30 cellular contexts compared by ENCODE assay signal in the genomic region with DNA sequence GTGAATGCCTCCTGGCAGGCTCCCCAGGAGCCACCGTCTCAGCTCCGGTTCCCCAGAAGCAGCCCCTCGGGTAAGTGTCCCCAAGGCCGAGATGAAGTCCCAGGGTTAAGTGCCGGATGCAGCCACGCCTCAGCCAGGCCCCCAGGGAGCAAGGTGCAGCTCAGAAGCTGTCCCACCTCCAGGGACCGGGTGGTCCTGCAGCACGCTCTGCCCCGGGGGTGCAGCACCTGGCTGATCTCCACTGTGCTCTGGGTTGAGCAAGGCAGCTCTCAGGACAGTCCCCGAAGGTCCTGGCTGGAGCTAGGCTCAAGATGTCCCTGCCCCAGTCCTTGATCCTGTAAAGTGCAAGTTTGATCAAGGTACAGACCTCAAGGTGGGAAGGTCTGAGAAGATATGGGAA. TPM values are rescaled to one million over a fixed set of nuclear protein-coding genes. Genes with fewer than 3 reads are reported as not detected.
"Had no signal": no experiment of that assay in that cellular context is flagged by ENCODE, and none has a peak within 500 bp of the region (broad histone marks: within the 10 kb centered on the region; RNA-seq: fewer than 3 reads in every experiment).

No MANE protein-coding gene starts in this region.

- H3K79me2 ChIP-seq: hepatocyte had no signal

- H2AFZ ChIP-seq: hepatocyte had no signal

- H3K4me1 ChIP-seq: gastrocnemius medialis, heart left ventricle, left lung, lower lobe of right lung had no signal

- FAIRE-seq: colon, endometrium, islet of Langerhans, keratinocyte had no signal

- H3K4me3 ChIP-seq: coronary artery, dorsolateral prefrontal cortex, esophagus squamous epithelium, gastrocnemius medialis, heart left ventricle, hepatocyte, left lung, lower lobe of right lung, mucosa of descending colon had no signal

- H3K4me3 Mint-ChIP-seq: endodermal cell, mesothelial cell of epicardium, naive B cell had no signal

- DNase-seq: dermis blood vessel endothelial cell; dorsolateral prefrontal cortex; effector CD4-positive, alpha-beta T cell; effector memory CD4-positive, alpha-beta T cell; endodermal cell; erythroblast; esophagus squamous epithelium; foreskin fibroblast; foreskin melanocyte; gastrocnemius medialis; heart left ventricle; hypothalamus; left cardiac atrium; left lung; left ventricle myocardium superior; lower lobe of right lung; mesenchymal stem cell; mucosa of descending colon; naive B cell had no signal

- H3K9me3 Mint-ChIP-seq: endodermal cell, mesothelial cell of epicardium, naive B cell had no signal

- H3K4me2 ChIP-seq: hepatocyte had no signal

- H3K27ac Mint-ChIP-seq: endodermal cell, mesothelial cell of epicardium, naive B cell had no signal

- H3K27me3 ChIP-seq: hepatocyte had no signal

- H3K9me3 ChIP-seq: esophagus squamous epithelium, gastrocnemius medialis, heart left ventricle, left lung, lower lobe of right lung, mucosa of descending colon had no signal

- H3K27ac ChIP-seq: coronary artery, dorsolateral prefrontal cortex, epithelial cell of prostate, esophagus squamous epithelium, gastrocnemius medialis, heart left ventricle, hepatocyte, left lung, lower lobe of right lung had no signal

- ATAC-seq: esophagus mucosa, gastrocnemius medialis, heart left ventricle, left cardiac atrium, left lung, left ventricle myocardium superior, lower lobe of right lung, mucosa of descending colon had no signal

- H3K36me3 Mint-ChIP-seq: mesothelial cell of epicardium, naive B cell had no signal

- H3K36me3 ChIP-seq: esophagus squamous epithelium, gastrocnemius medialis, heart left ventricle, left lung, lower lobe of right lung had no signal

RNA-seq across cellular contexts. Expression of a gene that starts 15.1 kb away (rescaled TPM):
- total RNA-seq: dermis blood vessel endothelial cell, esophagus mucosa, left cardiac atrium, left ventricle myocardium superior, lower lobe of right lung, mesenteric fat pad, myocyte had no signal
- polyA plus RNA-seq: hepatocyte had no signal
